ENCODE assay signal across 27 cellular contexts in genomic region chrX:10773318-10773717, GRCh38.
DNase-seq lines count a peak whose midpoint lies in the region; ATAC-seq, FAIRE-seq and TF ChIP-seq lines count a peak whose summit lies in the region.
"Had no signal": no experiment of that assay in that cellular context is flagged by ENCODE, and none has a peak within 500 bp of the region (broad histone marks: within the 10 kb centered on the region; RNA-seq: fewer than 3 reads in every experiment).

No MANE protein-coding gene starts in this region.

- CTCF ChIA-PET in SK-N-SH (lab: Yijun Ruan, JAX), result interaction anchor here (1.5 to 1.8 kb wide), 2 partner anchors 17 to 584 kb away, joined by 3 to 12 read pairs; no protein-coding TSS in a partner anchor
- CTCF ChIA-PET in PC-3 (lab: Charles Lee), result no interaction called here

- H2AFZ ChIP-seq in SK-N-SH (ENCODE audit: low read depth) (no peak overlapping the region), PC-3 (ENCODE audit: low read length) (no peak overlapping the region)

- H3K27ac ChIP-seq in SK-N-SH (ENCODE audit: low read depth in 2 of 2, low read length in 1 of 2) (peak overlapping the region in 1 of 2 experiments; percentile 47; a peak in 1 of 4 replicates), PC-3 (ENCODE audit: low read length) (no peak overlapping the region)
- H3K27ac ChIP-seq: 22Rv1, BLaER1 had no signal

- H3K36me3 Mint-ChIP-seq in T-helper 17 cell (ENCODE audit: low read depth), result no peaks in the 10 kb centered on the region
- H3K36me3 Mint-ChIP-seq: CD14-positive monocyte; CD4-positive, alpha-beta memory T cell; CD4-positive, CD25-positive, alpha-beta regulatory T cell; CD8-positive, alpha-beta memory T cell had no signal

- H3K4me3 ChIP-seq in SK-N-SH (ENCODE audit: low read depth in 2 of 2, low read length in 1 of 2) (no peak overlapping the region), PC-3 (ENCODE audit: low read length) (no peak overlapping the region)
- H3K4me3 ChIP-seq: BLaER1, GM12878 had no signal

- peak in 1 of 2 experiments; percentile 52; a peak in 1 of 4 replicates for TF ChIP-seq EP300 in SK-N-SH (IDR thresholded peaks at IDR 0.05; ENCODE audit: borderline replicate concordance in 1 of 2, low read depth in 1 of 2, low read length in 1 of 2)

- H3K4me1 ChIP-seq in SK-N-SH (ENCODE audit: control insufficient read depth in 1 of 2, insufficient read depth in 2 of 2, low read depth in 1 of 2, low read length in 1 of 2) (no peaks in the 10 kb centered on the region; a peak in 2 of 4 replicates), PC-3 (ENCODE audit: insufficient read depth, low read length) (no peaks in the 10 kb centered on the region)
- H3K4me1 ChIP-seq: BE2C, BLaER1 had no signal

- H3K9me3 ChIP-seq in SK-N-SH (no peaks in the 10 kb centered on the region; the same call in 1 of the 2 replicates), T-helper 17 cell (ENCODE audit: control insufficient read depth, low read length, poor library complexity, severe bottlenecking) (no peaks in the 10 kb centered on the region), PC-3 (ENCODE audit: low read length) (no peaks in the 10 kb centered on the region)
- H3K9me3 ChIP-seq: BE2C, BLaER1 had no signal

- no peak overlapping the region for H3K9ac ChIP-seq in SK-N-SH
- H3K9ac ChIP-seq in PC-3 (ENCODE audit: low read length), result no peak overlapping the region
- H3K9ac ChIP-seq: BLaER1 had no signal

- H3K27me3 ChIP-seq in SK-N-SH (ENCODE audit: insufficient read depth) (no peaks in the 10 kb centered on the region), PC-3 (ENCODE audit: low read length) (no peaks in the 10 kb centered on the region)
- H3K27me3 ChIP-seq: BE2C had no signal

- POLR2A ChIA-PET in SK-N-SH (lab: Yijun Ruan, JAX), result no interaction called here
- POLR2A ChIA-PET in PC-3 (lab: Charles Lee; ENCODE audit: unreplicated experiment), result no interaction called here

- intact Hi-C loops in PC-3 (cut with micrococcal nuclease), result no loop called here

- H3K9me2 ChIP-seq in SK-N-SH, result no peaks in the 10 kb centered on the region
- H3K9me2 ChIP-seq in PC-3 (replicated peaks; ENCODE audit: low read length), result no peaks in the 10 kb centered on the region

- H3K4me2 ChIP-seq in SK-N-SH (no peak overlapping the region), PC-3 (ENCODE audit: low read length) (no peak overlapping the region)
- H3K4me2 ChIP-seq: BLaER1 had no signal

- H4K20me1 ChIP-seq in SK-N-SH (ENCODE audit: insufficient read depth) (no peaks in the 10 kb centered on the region), PC-3 (ENCODE audit: low read length) (no peaks in the 10 kb centered on the region)
- H4K20me1 ChIP-seq: BLaER1 had no signal

- H3K36me3 ChIP-seq in SK-N-SH (replicated peaks in 1 of 2; ENCODE audit: control insufficient read depth in 1 of 2, insufficient read depth in 2 of 2, low read length in 1 of 2) (no peaks in the 10 kb centered on the region), PC-3 (ENCODE audit: low read depth, low read length) (no peaks in the 10 kb centered on the region)
- H3K36me3 ChIP-seq: BE2C, BLaER1 had no signal

- no peak overlapping the region for H3K4me3 Mint-ChIP-seq in T-helper 17 cell
- H3K4me3 Mint-ChIP-seq: CD14-positive monocyte; CD4-positive, alpha-beta memory T cell; CD4-positive, CD25-positive, alpha-beta regulatory T cell; CD8-positive, alpha-beta memory T cell had no signal

- H3K79me2 ChIP-seq in SK-N-SH (ENCODE audit: insufficient read depth) (no peaks in the 10 kb centered on the region), PC-3 (ENCODE audit: low read length) (no peaks in the 10 kb centered on the region)

- no peaks in the 10 kb centered on the region for H3F3A ChIP-seq in SK-N-SH (replicated peaks; ENCODE audit: insufficient read depth)
- H3F3A ChIP-seq in PC-3 (ENCODE audit: low read length, unreplicated experiment), result no peaks in the 10 kb centered on the region

- TF ChIP-seq CTCF in SK-N-SH (IDR thresholded peaks at IDR 0.05) (no peak), PC-3 (conservative IDR thresholded peaks at IDR 0.05; ENCODE audit: low read depth, low read length) (no peak)

- peak; percentile 53 for FAIRE-seq in colon (lab: Jason Lieb, UNC)
- FAIRE-seq: GM12878, GM12892, GM18507 had no signal

- no peak for TF ChIP-seq RAD21 in SK-N-SH (IDR thresholded peaks at IDR 0.05; ENCODE audit: low read length)

- peak overlapping the region; percentile 27 for H3K27ac Mint-ChIP-seq in T-helper 17 cell
- H3K27ac Mint-ChIP-seq: CD14-positive monocyte; CD4-positive, alpha-beta memory T cell; CD4-positive, CD25-positive, alpha-beta regulatory T cell; CD8-positive, alpha-beta memory T cell had no signal

- no peaks in the 10 kb centered on the region for H3K4me1 Mint-ChIP-seq in T-helper 17 cell
- H3K4me1 Mint-ChIP-seq: CD14-positive monocyte; CD4-positive, alpha-beta memory T cell; CD4-positive, CD25-positive, alpha-beta regulatory T cell; CD8-positive, alpha-beta memory T cell had no signal

- no peaks in the 10 kb centered on the region for H3K27me3 Mint-ChIP-seq in T-helper 17 cell
- H3K27me3 Mint-ChIP-seq: CD4-positive, alpha-beta memory T cell; CD4-positive, CD25-positive, alpha-beta regulatory T cell had no signal

- ATAC-seq in SK-N-SH treated with all-trans-retinoic acid at 6 μM for 48 hours (no peak), T-helper 17 cell (no peak), GM18868 (IDR thresholded peaks at IDR 0.05; ENCODE audit: unreplicated experiment) (no peak), PC-3 (no peak)
- ATAC-seq: GM12878 had no signal

- DNase-seq in SK-N-SH (peak; percentile 11), T-helper 17 cell (no peak), epidermal melanocyte (ENCODE audit: insufficient read length, low spot score) (no peak), PC-3 (no peak)
- DNase-seq: ACHN; BE2C; C1 segment of cervical spinal cord; CD4-positive, alpha-beta memory T cell; CD4-positive, CD25-positive, alpha-beta regulatory T cell; CD8-positive, alpha-beta memory T cell; COR-L47; DMS 273 treated with DMSO at 0.1 percent for 48 hours; DMS153; DMS53; DMS79; DND-41; EL; GDM1 had no signal

- BruUV-seq in PC-3 (replicated peaks; lab: Mats Ljungman, UMichigan), result no TSS peak

- 46% methylated on average over 3 of the region's 3 CpGs for WGBS in SK-N-SH (ENCODE audit: low lambda C conversion rate)

TF ChIP-seq in SK-N-SH, 30 proteins besides CTCF, POLR2A, EP300 and RAD21:
- TF ChIP-seq GATA2 (CRISPR knock-in tag; IDR thresholded peaks at IDR 0.05) (peak; percentile 54), NRF1 (IDR thresholded peaks at IDR 0.05; ENCODE audit: low read depth, low read length) (no peak)

TF ChIP-seq in SK-N-SH treated with all-trans-retinoic acid at 6 μM for 48 hours, 23 proteins besides CTCF, POLR2A, EP300 and RAD21:
- no peak for TF ChIP-seq ZFP30 (CRISPR knock-in tag; IDR thresholded peaks at IDR 0.05)
- TF ChIP-seq CSDC2 (CRISPR knock-in tag; IDR thresholded peaks at IDR 0.05), result no peak
- no peak for TF ChIP-seq RARB (CRISPR knock-in tag; IDR thresholded peaks at IDR 0.05)
- TF ChIP-seq SNAI2 (CRISPR knock-in tag; IDR thresholded peaks at IDR 0.05), result no peak
- no peak for TF ChIP-seq ZNF70 (CRISPR knock-in tag; IDR thresholded peaks at IDR 0.05)
- TF ChIP-seq, protein P1, sequence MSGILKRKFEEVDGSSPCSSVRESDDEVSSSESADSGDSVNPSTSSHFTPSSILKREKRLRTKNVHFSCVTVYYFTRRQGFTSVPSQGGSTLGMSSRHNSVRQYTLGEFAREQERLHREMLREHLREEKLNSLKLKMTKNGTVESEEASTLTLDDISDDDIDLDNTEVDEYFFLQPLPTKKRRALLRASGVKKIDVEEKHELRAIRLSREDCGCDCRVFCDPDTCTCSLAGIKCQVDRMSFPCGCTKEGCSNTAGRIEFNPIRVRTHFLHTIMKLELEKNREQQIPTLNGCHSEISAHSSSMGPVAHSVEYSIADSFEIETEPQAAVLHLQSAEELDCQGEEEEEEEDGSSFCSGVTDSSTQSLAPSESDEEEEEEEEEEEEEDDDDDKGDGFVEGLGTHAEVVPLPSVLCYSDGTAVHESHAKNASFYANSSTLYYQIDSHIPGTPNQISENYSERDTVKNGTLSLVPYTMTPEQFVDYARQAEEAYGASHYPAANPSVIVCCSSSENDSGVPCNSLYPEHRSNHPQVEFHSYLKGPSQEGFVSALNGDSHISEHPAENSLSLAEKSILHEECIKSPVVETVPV (CRISPR knock-in tag; IDR thresholded peaks at IDR 0.05), result no peak
TF ChIP-seq in SK-N-SH treated with all-trans-retinoic acid at 6 μM for 48 hours: peak in this region for 0.
